Comparison of ENCODE assay signal across 8 cellular contexts in genomic region chr7:66557214-66558200, GRCh38.
A peak's percentile ranks its signal among the peaks of the same experiment; 100 is the strongest.
DNase-seq lines count a peak whose midpoint lies in the region; ATAC-seq and TF ChIP-seq lines count a peak whose summit lies in the region.

No MANE protein-coding gene starts in this region.

- TF ChIP-seq POLR2A in adrenal gland (IDR thresholded peaks at IDR 0.05) = no peak

- DNase-seq in NCI-H2107 treated with DMSO at 0.1 percent for 48 hours (lab: John Stamatoyannopoulos, UW; ENCODE audit: unreplicated experiment) = peak; percentile 14
- DNase-seq in NCI-H2107 (lab: John Stamatoyannopoulos, UW) = no peak
- peak; percentile 54 for DNase-seq in HT-29 (ENCODE audit: low spot score)
- peak; percentile 54 for DNase-seq in T follicular helper cell (ENCODE audit: low read depth)
- DNase-seq in adrenal gland = peak; percentile 62 to 85 (median 79)
- peak; percentile 86 for DNase-seq in left ventricle myocardium superior
- no peak for DNase-seq in retinal pigment epithelial cell (ENCODE audit: low read depth)

- peaks cover 0 to 20% of the 10 kb centered on the region in 2 donors for H3K36me3 ChIP-seq in adrenal gland (replicated peaks in 1 of 2)

- no peaks in the 10 kb centered on the region for H3K9me3 ChIP-seq in adrenal gland (replicated peaks in 1 of 3)

- intact Hi-C loops in adrenal gland (cut with DNase I) = no loop called here
- intact Hi-C loops in left ventricle myocardium superior (cut with micrococcal nuclease) = no loop called here

- peak; percentile 83 for ATAC-seq in left ventricle myocardium superior
- no peak for ATAC-seq in HG02970 (IDR thresholded peaks at IDR 0.05; ENCODE audit: low FRiP score, unreplicated experiment)

- TF ChIP-seq CTCF in adrenal gland (IDR thresholded peaks at IDR 0.05) (peak; percentile 93 to 98 (median 94)), retinal pigment epithelial cell (conservative IDR thresholded peaks at IDR 0.05; ENCODE audit: low read depth, low read length) (peak; percentile 95)

- H3K27me3 ChIP-seq in adrenal gland = no peaks in the 10 kb centered on the region

- H3K4me3 ChIP-seq in adrenal gland (no peak overlapping the region), retinal pigment epithelial cell (ENCODE audit: low read length) (no peak overlapping the region)

- H3K4me1 ChIP-seq in adrenal gland (replicated peaks in 1 of 2) = peaks cover 0 to 10% of the 10 kb centered on the region in 2 donors

- H3K27ac ChIP-seq in adrenal gland = no peak overlapping the region

- 45 to 54% (median 48%) methylated on average over 14 to 40 of the region's 40 CpGs for WGBS in adrenal gland, 4 donors

Comparison
In these comparisons a context has a peak if more than half of its experiments do, and no peak if none do; other contexts are left out.
1. DNase-seq: peak in NCI-H2107 treated with DMSO at 0.1 percent for 48 hours (single experiment), HT-29 (single experiment), T follicular helper cell (single experiment), adrenal gland (7 of 7) and left ventricle myocardium superior (single experiment); none in NCI-H2107 (single experiment) and retinal pigment epithelial cell (single experiment).